ENCODE assay signal across 8 cellular contexts in genomic region chr2:70994445-70995226, GRCh38. TPM values are rescaled to one million over a fixed set of nuclear protein-coding genes. Genes with fewer than 3 reads are reported as not detected.
DNase-seq lines count a peak whose midpoint lies in the region; ATAC-seq and TF ChIP-seq lines count a peak whose summit lies in the region.

TSS of gene TEX261 (minus strand) at chr2:70994873. CDS start at chr2:70994757, 116 bp downstream.

- H3K4me3 Mint-ChIP-seq in activated T-cell treated with anti-CD3 and anti-CD28 coated beads, Interleukin-2, amount 50 U/mL, for 72 hours, result peak within 1 kb of the TSS; percentile 97 to 99
- peak within 1 kb of the TSS; percentile 95 to 100 (median 98) for H3K4me3 Mint-ChIP-seq in naive B cell
- peak within 1 kb of the TSS; percentile 91 for H3K4me3 Mint-ChIP-seq in stimulated activated memory B cell treated with anti-CD40 and anti-IgM and Interleukin-4, amounts not matched to agents 10 μg/mL and 1 μg/mL and 100 μg/mL, for 72 hours

- peaks cover 3 to 4% of the 10 kb centered on the region in 2 donors for H3K36me3 Mint-ChIP-seq in activated T-cell treated with anti-CD3 and anti-CD28 coated beads, Interleukin-2, amount 50 U/mL, for 72 hours (ENCODE audit: insufficient read depth in 2 of 2)
- no peaks in the 10 kb centered on the region for H3K36me3 Mint-ChIP-seq in naive B cell
- H3K36me3 Mint-ChIP-seq in stimulated activated memory B cell treated with anti-CD40 and anti-IgM and Interleukin-4, amounts not matched to agents 10 μg/mL and 1 μg/mL and 100 μg/mL, for 72 hours, result peaks cover 14% of the 10 kb centered on the region

- POLR2A ChIA-PET in Panc1 (lab: Charles Lee), result no interaction called here

- peaks cover 2% of the 10 kb centered on the region; the same call in 1 of the 2 replicates for H3K36me3 ChIP-seq in Panc1 (ENCODE audit: control insufficient read depth, insufficient read depth, low read length)
- peaks cover 0 to 26% (median 7%) of the 10 kb centered on the region in 3 donors for H3K36me3 ChIP-seq in esophagus squamous epithelium

- TF ChIP-seq RAD21 in Ishikawa (IDR thresholded peaks at IDR 0.05; ENCODE audit: low read depth), result no peak

- no TSS peak for BruUV-seq in Panc1 (replicated peaks; lab: Mats Ljungman, UMichigan)

- TF ChIP-seq EP300 in Ishikawa (IDR thresholded peaks at IDR 0.05; ENCODE audit: borderline replicate concordance), result no peak

- in situ Hi-C loops in Panc1 (cut with HindIII; ENCODE audit: low pct_unique_long_range_greater_than_20kb, low sequenced_read_pairs), result no loop called here

- ATAC-seq in GM21576 (IDR thresholded peaks at IDR 0.05; ENCODE audit: unreplicated experiment) (peak; percentile 94), Panc1 (peak; percentile 99), naive B cell (ENCODE audit: low read depth in 2 of 2) (peak; percentile 94)
- peak; percentile 96 to 97 for ATAC-seq in activated T-cell treated with anti-CD3 and anti-CD28 coated beads, Interleukin-2, amount 50 U/mL, for 72 hours (replicated peaks in 1 of 2)
- peak; percentile 99 for ATAC-seq in stimulated activated memory B cell treated with anti-CD40 and anti-IgM and Interleukin-4, amounts not matched to agents 10 μg/mL and 1 μg/mL and 100 μg/mL, for 72 hours

- peak in 2 of 4 donors; percentile 44 to 50 for TF ChIP-seq POLR2A in esophagus squamous epithelium (IDR thresholded peaks at IDR 0.05)

- H3K4me1 ChIP-seq in Panc1 (ENCODE audit: control insufficient read depth, insufficient read depth, low read length), result peaks cover 7% of the 10 kb centered on the region
- peaks cover 14 to 42% (median 21%) of the 10 kb centered on the region in 3 donors for H3K4me1 ChIP-seq in esophagus squamous epithelium

- no peaks in the 10 kb centered on the region for H3K9me3 ChIP-seq in Panc1 (ENCODE audit: control insufficient read depth, insufficient read depth, low read depth, low read length)
- H3K9me3 ChIP-seq in esophagus squamous epithelium, result no peaks in the 10 kb centered on the region

- peak within 1 kb of the TSS; percentile 88 to 91 for H3K4me3 ChIP-seq in Panc1 (ENCODE audit: low read depth in 2 of 2, low read length in 2 of 2)
- peak within 1 kb of the TSS; percentile 89 to 99 (median 96) for H3K4me3 ChIP-seq in esophagus squamous epithelium

- H3K27me3 ChIP-seq in Panc1 (ENCODE audit: control insufficient read depth, insufficient read depth, low read length), result no peaks in the 10 kb centered on the region
- H3K27me3 ChIP-seq in esophagus squamous epithelium, result no peaks in the 10 kb centered on the region

- no peaks in the 10 kb centered on the region for H3K9me3 Mint-ChIP-seq in activated T-cell treated with anti-CD3 and anti-CD28 coated beads, Interleukin-2, amount 50 U/mL, for 72 hours
- no peaks in the 10 kb centered on the region for H3K9me3 Mint-ChIP-seq in naive B cell
- H3K9me3 Mint-ChIP-seq in stimulated activated memory B cell treated with anti-CD40 and anti-IgM and Interleukin-4, amounts not matched to agents 10 μg/mL and 1 μg/mL and 100 μg/mL, for 72 hours, result no peaks in the 10 kb centered on the region

- intact Hi-C loops in Panc1 (cut with micrococcal nuclease; ENCODE audit: unreplicated experiment), result no loop called here
- intact Hi-C loops in esophagus squamous epithelium (cut with DNase I), result no loop called here

- 0% methylated on average over 2 of the region's 87 CpGs; no CpG with 5 or more reads in 1 of the 2 donors for WGBS in esophagus squamous epithelium, 2 donors

- no peaks in the 10 kb centered on the region for H3K27me3 Mint-ChIP-seq in activated T-cell treated with anti-CD3 and anti-CD28 coated beads, Interleukin-2, amount 50 U/mL, for 72 hours (ENCODE audit: low read depth)
- H3K27me3 Mint-ChIP-seq in naive B cell, result no peaks in the 10 kb centered on the region
- no peaks in the 10 kb centered on the region for H3K27me3 Mint-ChIP-seq in stimulated activated memory B cell treated with anti-CD40 and anti-IgM and Interleukin-4, amounts not matched to agents 10 μg/mL and 1 μg/mL and 100 μg/mL, for 72 hours

- H3K27ac Mint-ChIP-seq in activated T-cell treated with anti-CD3 and anti-CD28 coated beads, Interleukin-2, amount 50 U/mL, for 72 hours, result peak within 1 kb of the TSS; percentile 98
- H3K27ac Mint-ChIP-seq in naive B cell, result peak within 1 kb of the TSS; percentile 59 to 98 (median 93)
- H3K27ac Mint-ChIP-seq in stimulated activated memory B cell treated with anti-CD40 and anti-IgM and Interleukin-4, amounts not matched to agents 10 μg/mL and 1 μg/mL and 100 μg/mL, for 72 hours, result peak within 1 kb of the TSS; percentile 84

- DNase-seq in DMS79 (lab: John Stamatoyannopoulos, UW) (peak; percentile 73), Panc1 (ENCODE audit: low read depth, low spot score) (no peak), esophagus squamous epithelium (lab: John Stamatoyannopoulos, UW) (peak; percentile 61), naive B cell (peak; percentile 91)
- peak; percentile 94 to 95 for DNase-seq in activated T-cell treated with anti-CD3 and anti-CD28 coated beads, Interleukin-2, amount 50 U/mL, for 72 hours

- H3K27ac ChIP-seq in Panc1 (ENCODE audit: low read length) (peak within 1 kb of the TSS; percentile 81), esophagus squamous epithelium (peak within 1 kb of the TSS; percentile 89 to 93 (median 90))

- TF ChIP-seq CTCF in Panc1 (IDR thresholded peaks at IDR 0.05), result peak; percentile 98
- TF ChIP-seq CTCF in esophagus squamous epithelium (IDR thresholded peaks at IDR 0.05), result peak; percentile 38 to 68 (median 64)

- H3K4me1 Mint-ChIP-seq in activated T-cell treated with anti-CD3 and anti-CD28 coated beads, Interleukin-2, amount 50 U/mL, for 72 hours (ENCODE audit: low read depth), result peaks cover 37% of the 10 kb centered on the region
- H3K4me1 Mint-ChIP-seq in naive B cell, result peaks cover 30 to 41% (median 38%) of the 10 kb centered on the region in 3 donors
- peaks cover 40% of the 10 kb centered on the region for H3K4me1 Mint-ChIP-seq in stimulated activated memory B cell treated with anti-CD40 and anti-IgM and Interleukin-4, amounts not matched to agents 10 μg/mL and 1 μg/mL and 100 μg/mL, for 72 hours

- CTCF ChIA-PET in Panc1 (lab: Charles Lee), result no interaction called here

TF ChIP-seq in Ishikawa, 13 proteins besides CTCF, POLR2A, EP300 and RAD21:
- TF ChIP-seq TAF1 (IDR thresholded peaks at IDR 0.05; ENCODE audit: low read depth) (peak; percentile 29; the same call in 1 of the 2 replicates), YY1 (IDR thresholded peaks at IDR 0.05; ENCODE audit: low read depth) (0 out of 2 replicates have a peak, but pooled peaks have one; percentile 30), EGR1 (IDR thresholded peaks at IDR 0.05) (no peak; the same call in 1 of the 2 replicates), TCF12 (IDR thresholded peaks at IDR 0.05; ENCODE audit: low read depth) (peak; percentile 21; the same call in 1 of the 2 replicates), MAX (IDR thresholded peaks at IDR 0.05) (0 out of 2 replicates have a peak, but pooled peaks have one; percentile 26)
TF ChIP-seq in Ishikawa: peak in this region for 4.

RNA-seq across cellular contexts. Expression of gene TEX261, which starts in this region (rescaled TPM):
- total RNA-seq in Panc1 (2021; ENCODE audit: unreplicated experiment) (64.9 TPM), esophagus squamous epithelium (10 to 100 TPM; 22.6 to 33.3 (median 27.1) TPM)
- polyA plus RNA-seq in Panc1 (2012; ENCODE audit: insufficient read length), result 49.4 TPM
- total RNA-seq in activated T-cell treated with anti-CD3 and anti-CD28 coated beads, Interleukin-2, amount 50 U/mL, for 72 hours, result 10 to 100 TPM; 45.9 to 66.6 TPM
- polyA plus RNA-seq in naive B cell (ENCODE audit: low read depth in 6 of 6), result 10 to 100 TPM; 22.5 to 39.2 (median 31.4) TPM
